ENCODE assay signal across 2 cellular contexts in genomic region chr16:85536411-85537330, GRCh38.
TF ChIP-seq lines count a peak whose summit lies in the region.

No MANE protein-coding gene starts in this region.

TF ChIP-seq in K562, 482 proteins besides CTCF, POLR2A, EP300 and RAD21 (continued from another document and continues in another):
- TF ChIP-seq, protein P1, sequence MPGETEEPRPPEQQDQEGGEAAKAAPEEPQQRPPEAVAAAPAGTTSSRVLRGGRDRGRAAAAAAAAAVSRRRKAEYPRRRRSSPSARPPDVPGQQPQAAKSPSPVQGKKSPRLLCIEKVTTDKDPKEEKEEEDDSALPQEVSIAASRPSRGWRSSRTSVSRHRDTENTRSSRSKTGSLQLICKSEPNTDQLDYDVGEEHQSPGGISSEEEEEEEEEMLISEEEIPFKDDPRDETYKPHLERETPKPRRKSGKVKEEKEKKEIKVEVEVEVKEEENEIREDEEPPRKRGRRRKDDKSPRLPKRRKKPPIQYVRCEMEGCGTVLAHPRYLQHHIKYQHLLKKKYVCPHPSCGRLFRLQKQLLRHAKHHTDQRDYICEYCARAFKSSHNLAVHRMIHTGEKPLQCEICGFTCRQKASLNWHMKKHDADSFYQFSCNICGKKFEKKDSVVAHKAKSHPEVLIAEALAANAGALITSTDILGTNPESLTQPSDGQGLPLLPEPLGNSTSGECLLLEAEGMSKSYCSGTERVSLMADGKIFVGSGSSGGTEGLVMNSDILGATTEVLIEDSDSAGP (CRISPR knock-in tag; IDR thresholded peaks at IDR 0.05), result no peak
- no peak for TF ChIP-seq RCOR1 (IDR thresholded peaks at IDR 0.05; ENCODE audit: borderline replicate concordance in 1 of 2, low read depth in 2 of 2, low read length in 2 of 2)
- TF ChIP-seq, protein P2, sequence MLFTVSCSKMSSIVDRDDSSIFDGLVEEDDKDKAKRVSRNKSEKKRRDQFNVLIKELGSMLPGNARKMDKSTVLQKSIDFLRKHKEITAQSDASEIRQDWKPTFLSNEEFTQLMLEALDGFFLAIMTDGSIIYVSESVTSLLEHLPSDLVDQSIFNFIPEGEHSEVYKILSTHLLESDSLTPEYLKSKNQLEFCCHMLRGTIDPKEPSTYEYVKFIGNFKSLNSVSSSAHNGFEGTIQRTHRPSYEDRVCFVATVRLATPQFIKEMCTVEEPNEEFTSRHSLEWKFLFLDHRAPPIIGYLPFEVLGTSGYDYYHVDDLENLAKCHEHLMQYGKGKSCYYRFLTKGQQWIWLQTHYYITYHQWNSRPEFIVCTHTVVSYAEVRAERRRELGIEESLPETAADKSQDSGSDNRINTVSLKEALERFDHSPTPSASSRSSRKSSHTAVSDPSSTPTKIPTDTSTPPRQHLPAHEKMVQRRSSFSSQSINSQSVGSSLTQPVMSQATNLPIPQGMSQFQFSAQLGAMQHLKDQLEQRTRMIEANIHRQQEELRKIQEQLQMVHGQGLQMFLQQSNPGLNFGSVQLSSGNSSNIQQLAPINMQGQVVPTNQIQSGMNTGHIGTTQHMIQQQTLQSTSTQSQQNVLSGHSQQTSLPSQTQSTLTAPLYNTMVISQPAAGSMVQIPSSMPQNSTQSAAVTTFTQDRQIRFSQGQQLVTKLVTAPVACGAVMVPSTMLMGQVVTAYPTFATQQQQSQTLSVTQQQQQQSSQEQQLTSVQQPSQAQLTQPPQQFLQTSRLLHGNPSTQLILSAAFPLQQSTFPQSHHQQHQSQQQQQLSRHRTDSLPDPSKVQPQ (CRISPR knock-in tag; IDR thresholded peaks at IDR 0.05; ENCODE audit: borderline replicate concordance), result no peak
- no peak for TF ChIP-seq NRF1 (conservative IDR thresholded peaks at IDR 0.05 in 1 of 2, IDR thresholded peaks at IDR 0.05 in 1 of 2)
- TF ChIP-seq, protein P3, sequence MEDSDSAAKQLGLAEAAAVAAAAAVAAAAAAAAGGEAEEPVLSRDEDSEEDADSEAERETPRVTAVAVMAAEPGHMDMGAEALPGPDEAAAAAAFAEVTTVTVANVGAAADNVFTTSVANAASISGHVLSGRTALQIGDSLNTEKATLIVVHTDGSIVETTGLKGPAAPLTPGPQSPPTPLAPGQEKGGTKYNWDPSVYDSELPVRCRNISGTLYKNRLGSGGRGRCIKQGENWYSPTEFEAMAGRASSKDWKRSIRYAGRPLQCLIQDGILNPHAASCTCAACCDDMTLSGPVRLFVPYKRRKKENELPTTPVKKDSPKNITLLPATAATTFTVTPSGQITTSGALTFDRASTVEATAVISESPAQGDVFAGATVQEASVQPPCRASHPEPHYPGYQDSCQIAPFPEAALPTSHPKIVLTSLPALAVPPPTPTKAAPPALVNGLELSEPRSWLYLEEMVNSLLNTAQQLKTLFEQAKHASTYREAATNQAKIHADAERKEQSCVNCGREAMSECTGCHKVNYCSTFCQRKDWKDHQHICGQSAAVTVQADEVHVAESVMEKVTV (CRISPR knock-in tag; IDR thresholded peaks at IDR 0.05), result no peak
- no peak for TF ChIP-seq HCFC1 (IDR thresholded peaks at IDR 0.05; ENCODE audit: low read depth, low read length)
- no peak for TF ChIP-seq PCBP2 (IDR thresholded peaks at IDR 0.05; ENCODE audit: low read depth, low read length, poor library complexity, severe bottlenecking)
- TF ChIP-seq PRPF4 (IDR thresholded peaks at IDR 0.05; ENCODE audit: insufficient read depth, low read depth, low read length, poor library complexity, severe bottlenecking), result no peak
- TF ChIP-seq NR2C1 (IDR thresholded peaks at IDR 0.05), result no peak
- peak; percentile 30 for TF ChIP-seq NR2C1 (tag; IDR thresholded peaks at IDR 0.05)
- TF ChIP-seq SRSF3 (IDR thresholded peaks at IDR 0.05; ENCODE audit: insufficient read depth, low read length), result no peak
- no peak for TF ChIP-seq ARHGAP35 (IDR thresholded peaks at IDR 0.05; ENCODE audit: partially characterized antibody)
- no peak; the same call in 1 of the 2 replicates for TF ChIP-seq KAT7 (CRISPR knock-in tag; IDR thresholded peaks at IDR 0.05; ENCODE audit: borderline replicate concordance)
- no peak for TF ChIP-seq ZNF586 (CRISPR knock-in tag; conservative IDR thresholded peaks at IDR 0.05)
- TF ChIP-seq ZNF24 (IDR thresholded peaks at IDR 0.05), result no peak
- TF ChIP-seq STAT5A (IDR thresholded peaks at IDR 0.05; ENCODE audit: borderline replicate concordance, low read length), result no peak
- TF ChIP-seq ZNF668 (CRISPR knock-in tag; IDR thresholded peaks at IDR 0.05), result no peak
- TF ChIP-seq ZBTB8A (IDR thresholded peaks at IDR 0.05; ENCODE audit: partially characterized antibody), result no peak
- TF ChIP-seq ZNF282 (CRISPR knock-in tag; IDR thresholded peaks at IDR 0.05), result no peak
- TF ChIP-seq HIVEP1 (CRISPR knock-in tag; IDR thresholded peaks at IDR 0.05), result peak; percentile 8; the same call in 1 of the 2 replicates
- TF ChIP-seq ZNF324 (CRISPR knock-in tag; IDR thresholded peaks at IDR 0.05), result no peak; the same call in 1 of the 2 replicates
- TF ChIP-seq HMG20B (CRISPR knock-in tag; IDR thresholded peaks at IDR 0.05), result no peak
- peak; percentile 87; the same call in 1 of the 2 replicates for TF ChIP-seq ARID3B (CRISPR knock-in tag; IDR thresholded peaks at IDR 0.05; ENCODE audit: borderline replicate concordance)
- TF ChIP-seq MYNN (IDR thresholded peaks at IDR 0.05), result no peak
- TF ChIP-seq MYNN (CRISPR knock-in tag; IDR thresholded peaks at IDR 0.05), result no peak
- TF ChIP-seq FUS (optimal IDR thresholded peaks at IDR 0.05; ENCODE audit: low read depth, low read length), result no peak
- TF ChIP-seq PTTG1 (tag; IDR thresholded peaks at IDR 0.05; ENCODE audit: low read depth), result no peak
- TF ChIP-seq SNRNP70 (optimal IDR thresholded peaks at IDR 0.05; ENCODE audit: low read depth, low read length), result no peak
- TF ChIP-seq RBM22 (IDR thresholded peaks at IDR 0.05; ENCODE audit: low read depth, low read length, poor library complexity, severe bottlenecking), result no peak
- no peak for TF ChIP-seq NONO (IDR thresholded peaks at IDR 0.05; ENCODE audit: low read depth in 2 of 2, low read length in 1 of 2)

TF ChIP-seq in HepG2, 621 proteins besides CTCF, POLR2A, EP300 and RAD21 (continued from another document and continues in another):
- TF ChIP-seq TRAFD1 (CRISPR knock-in tag; IDR thresholded peaks at IDR 0.05; ENCODE audit: borderline replicate concordance), result peak; percentile 85; the same call in 1 of the 2 replicates
- TF ChIP-seq ZSCAN21 (CRISPR knock-in tag; IDR thresholded peaks at IDR 0.05; ENCODE audit: borderline replicate concordance), result peak; percentile 20
- TF ChIP-seq ZSCAN31 (CRISPR knock-in tag; IDR thresholded peaks at IDR 0.05; ENCODE audit: low read depth), result peak; percentile 92
- peak; percentile 50; the same call in 1 of the 2 replicates for TF ChIP-seq IKZF5 (CRISPR knock-in tag; IDR thresholded peaks at IDR 0.05)
- no peak for TF ChIP-seq ZNF572 (CRISPR knock-in tag; IDR thresholded peaks at IDR 0.05)
- TF ChIP-seq MXI1 (IDR thresholded peaks at IDR 0.05; ENCODE audit: borderline replicate concordance, low read depth, low read length), result 0 out of 3 replicates have a peak, but pooled peaks have one; percentile 29
- TF ChIP-seq, protein P4, sequence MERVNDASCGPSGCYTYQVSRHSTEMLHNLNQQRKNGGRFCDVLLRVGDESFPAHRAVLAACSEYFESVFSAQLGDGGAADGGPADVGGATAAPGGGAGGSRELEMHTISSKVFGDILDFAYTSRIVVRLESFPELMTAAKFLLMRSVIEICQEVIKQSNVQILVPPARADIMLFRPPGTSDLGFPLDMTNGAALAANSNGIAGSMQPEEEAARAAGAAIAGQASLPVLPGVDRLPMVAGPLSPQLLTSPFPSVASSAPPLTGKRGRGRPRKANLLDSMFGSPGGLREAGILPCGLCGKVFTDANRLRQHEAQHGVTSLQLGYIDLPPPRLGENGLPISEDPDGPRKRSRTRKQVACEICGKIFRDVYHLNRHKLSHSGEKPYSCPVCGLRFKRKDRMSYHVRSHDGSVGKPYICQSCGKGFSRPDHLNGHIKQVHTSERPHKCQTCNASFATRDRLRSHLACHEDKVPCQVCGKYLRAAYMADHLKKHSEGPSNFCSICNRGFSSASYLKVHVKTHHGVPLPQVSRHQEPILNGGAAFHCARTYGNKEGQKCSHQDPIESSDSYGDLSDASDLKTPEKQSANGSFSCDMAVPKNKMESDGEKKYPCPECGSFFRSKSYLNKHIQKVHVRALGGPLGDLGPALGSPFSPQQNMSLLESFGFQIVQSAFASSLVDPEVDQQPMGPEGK (CRISPR knock-in tag; IDR thresholded peaks at IDR 0.05), result peak; percentile 71
- TF ChIP-seq, protein P5, sequence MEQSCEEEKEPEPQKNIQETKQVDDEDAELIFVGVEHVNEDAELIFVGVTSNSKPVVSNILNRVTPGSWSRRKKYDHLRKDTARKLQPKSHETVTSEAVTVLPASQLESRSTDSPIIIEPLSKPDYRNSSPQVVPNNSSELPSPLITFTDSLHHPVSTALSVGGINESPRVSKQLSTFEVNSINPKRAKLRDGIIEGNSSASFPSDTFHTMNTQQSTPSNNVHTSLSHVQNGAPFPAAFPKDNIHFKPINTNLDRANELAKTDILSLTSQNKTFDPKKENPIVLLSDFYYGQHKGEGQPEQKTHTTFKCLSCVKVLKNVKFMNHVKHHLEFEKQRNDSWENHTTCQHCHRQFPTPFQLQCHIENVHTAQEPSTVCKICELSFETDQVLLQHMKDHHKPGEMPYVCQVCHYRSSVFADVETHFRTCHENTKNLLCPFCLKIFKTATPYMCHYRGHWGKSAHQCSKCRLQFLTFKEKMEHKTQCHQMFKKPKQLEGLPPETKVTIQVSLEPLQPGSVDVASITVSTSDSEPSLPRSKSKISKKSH (CRISPR knock-in tag; IDR thresholded peaks at IDR 0.05; ENCODE audit: borderline replicate concordance), result peak; percentile 60; the same call in 1 of the 2 replicates
- peak; percentile 67; the same call in 1 of the 2 replicates for TF ChIP-seq MYC (CRISPR knock-in tag; IDR thresholded peaks at IDR 0.05; ENCODE audit: borderline replicate concordance)
- peak; percentile 15; the same call in 1 of the 2 replicates for TF ChIP-seq HINFP (CRISPR knock-in tag; IDR thresholded peaks at IDR 0.05; ENCODE audit: low read depth)
- peak; percentile 90; the same call in 1 of the 2 replicates for TF ChIP-seq ZC3H4 (CRISPR knock-in tag; IDR thresholded peaks at IDR 0.05; ENCODE audit: borderline replicate concordance)
- no peak for TF ChIP-seq ZNF75D (CRISPR knock-in tag; IDR thresholded peaks at IDR 0.05; ENCODE audit: borderline replicate concordance)
- peak; percentile 47 for TF ChIP-seq SP5 (CRISPR knock-in tag; IDR thresholded peaks at IDR 0.05; ENCODE audit: borderline replicate concordance, low read depth)
- 0 out of 2 replicates have a peak, but pooled peaks have one; percentile 22 for TF ChIP-seq HNF4A (CRISPR knock-in tag; IDR thresholded peaks at IDR 0.05)
- peak; percentile 71 for TF ChIP-seq PHF21A (CRISPR knock-in tag; IDR thresholded peaks at IDR 0.05)
- 0 out of 2 replicates have a peak, but pooled peaks have one; percentile 41 for TF ChIP-seq ZHX1 (CRISPR knock-in tag; IDR thresholded peaks at IDR 0.05; ENCODE audit: low read depth)
- no peak for TF ChIP-seq KLF12 (CRISPR knock-in tag; IDR thresholded peaks at IDR 0.05; ENCODE audit: borderline replicate concordance)
